11 cellular contexts compared by ENCODE assay signal in genomic region chr20:57264151-57264792, GRCh38. TPM values are rescaled to one million over a fixed set of nuclear protein-coding genes. Genes with fewer than 3 reads are reported as not detected.
DNase-seq lines count a peak whose midpoint lies in the region; ATAC-seq and TF ChIP-seq lines count a peak whose summit lies in the region.
"Had no signal": no experiment of that assay in that cellular context is flagged by ENCODE, and none has a peak within 500 bp of the region (broad histone marks: within the 10 kb centered on the region; RNA-seq: fewer than 3 reads in every experiment).

No MANE protein-coding gene starts in this region.

- no peaks in the 10 kb centered on the region for H3K9me3 ChIP-seq in HUES64 (ENCODE audit: insufficient read depth, low read depth, low read length)
- H3K9me3 ChIP-seq in ectodermal cell (ENCODE audit: control insufficient read depth, low read length): no peaks in the 10 kb centered on the region
- H3K9me3 ChIP-seq in neural progenitor cell (ENCODE audit: low read depth): no peaks in the 10 kb centered on the region

- peak overlapping the region; percentile 97 for H3K4me3 Mint-ChIP-seq in neural progenitor cell
- H3K4me3 Mint-ChIP-seq: activated T-helper 17 cell treated with anti-CD3 and anti-CD28 coated beads, Interleukin-2, amount 50 U/mL, for 72 hours; dendritic cell treated with granulocyte-macrophage colony-stimulating factor and Interleukin-4, amounts not matched to agents 40 ng/mL and 50 ng/mL, for 4 days had no signal

- H3K4me1 Mint-ChIP-seq in neural progenitor cell: peaks cover 73% of the 10 kb centered on the region
- H3K4me1 Mint-ChIP-seq: activated T-helper 17 cell treated with anti-CD3 and anti-CD28 coated beads, Interleukin-2, amount 50 U/mL, for 72 hours had no signal

- peak overlapping the region; percentile 97 for H3K4me2 ChIP-seq in neural progenitor cell

- DNase-seq in neural progenitor cell (ENCODE audit: low spot score) (peak; percentile 57), amniotic stem cell (lab: John Stamatoyannopoulos, UW) (no peak)
- DNase-seq: T-helper 1 cell had no signal

- H3K9me3 Mint-ChIP-seq in neural progenitor cell: no peaks in the 10 kb centered on the region
- H3K9me3 Mint-ChIP-seq: activated T-helper 17 cell treated with anti-CD3 and anti-CD28 coated beads, Interleukin-2, amount 50 U/mL, for 72 hours; dendritic cell treated with granulocyte-macrophage colony-stimulating factor and Interleukin-4, amounts not matched to agents 40 ng/mL and 50 ng/mL, for 4 days had no signal

- 7% methylated on average over 48 of the region's 48 CpGs for WGBS in HUES64
- 4 to 6% methylated on average over 48 of the region's 48 CpGs for WGBS in ectodermal cell, 2 experiments

- H3K27me3 ChIP-seq in HUES64 (ENCODE audit: insufficient read depth, low read length) (peaks cover 63% of the 10 kb centered on the region), ectodermal cell (ENCODE audit: control insufficient read depth, insufficient read depth, low read length, poor library complexity, severe bottlenecking) (peaks cover 50% of the 10 kb centered on the region), neural progenitor cell (peaks cover 45% of the 10 kb centered on the region)

- H3K4me3 ChIP-seq in HUES64 (ENCODE audit: low read length) (peak overlapping the region; percentile 83), ectodermal cell (ENCODE audit: insufficient read depth, low read depth, low read length) (peak overlapping the region; percentile 37), neural progenitor cell (peak overlapping the region; percentile 81)

- H3K79me2 ChIP-seq in neural progenitor cell (ENCODE audit: low read depth): peaks cover 44% of the 10 kb centered on the region

- H3K27ac ChIP-seq in C4-2B (peak overlapping the region; percentile 29), HUES64 (ENCODE audit: low read depth, low read length) (no peak overlapping the region), ectodermal cell (ENCODE audit: insufficient read depth, low read depth, low read length, poor library complexity, severe bottlenecking) (no peak overlapping the region), neural progenitor cell (no peak overlapping the region)

- no peaks in the 10 kb centered on the region for H3K36me3 Mint-ChIP-seq in neural progenitor cell

- no peak overlapping the region for H2AFZ ChIP-seq in neural progenitor cell (replicated peaks)

- no peaks in the 10 kb centered on the region for H3K36me3 ChIP-seq in HUES64 (ENCODE audit: insufficient read depth, low read length)
- no peaks in the 10 kb centered on the region for H3K36me3 ChIP-seq in ectodermal cell (ENCODE audit: control insufficient read depth, insufficient read depth, low read length)
- H3K36me3 ChIP-seq in neural progenitor cell: no peaks in the 10 kb centered on the region

- TF ChIP-seq CTCF in C4-2B (conservative IDR thresholded peaks at IDR 0.05): no peak
- no peak for TF ChIP-seq CTCF in neural progenitor cell (IDR thresholded peaks at IDR 0.05)

- peaks cover 55% of the 10 kb centered on the region for H4K20me1 ChIP-seq in neural progenitor cell (ENCODE audit: low read depth)

- H3K4me1 ChIP-seq in HUES64 (ENCODE audit: insufficient read depth, low read length) (peaks cover 62% of the 10 kb centered on the region), ectodermal cell (ENCODE audit: control insufficient read depth, insufficient read depth, low read length) (peaks cover 55% of the 10 kb centered on the region), neural progenitor cell (peaks cover 70% of the 10 kb centered on the region)

- ATAC-seq in GM18868 (IDR thresholded peaks at IDR 0.05; ENCODE audit: unreplicated experiment) (no peak), GM19455 (IDR thresholded peaks at IDR 0.05; ENCODE audit: unreplicated experiment) (no peak), GM19324 (IDR thresholded peaks at IDR 0.05; ENCODE audit: low FRiP score, unreplicated experiment) (no peak)
- ATAC-seq: activated T-helper 17 cell treated with anti-CD3 and anti-CD28 coated beads, Interleukin-2, amount 50 U/mL, for 72 hours had no signal

- H3F3A ChIP-seq in neural progenitor cell (ENCODE audit: low read depth): peaks cover 56% of the 10 kb centered on the region

- peak overlapping the region; percentile 55 for H3K27ac Mint-ChIP-seq in neural progenitor cell
- H3K27ac Mint-ChIP-seq: activated T-helper 17 cell treated with anti-CD3 and anti-CD28 coated beads, Interleukin-2, amount 50 U/mL, for 72 hours; dendritic cell treated with granulocyte-macrophage colony-stimulating factor and Interleukin-4, amounts not matched to agents 40 ng/mL and 50 ng/mL, for 4 days had no signal

- peaks cover 18% of the 10 kb centered on the region for H3K27me3 Mint-ChIP-seq in neural progenitor cell (ENCODE audit: insufficient read depth, low read depth)

- H3K9ac ChIP-seq in HUES64 (ENCODE audit: low read depth, low read length) (peak overlapping the region; percentile 34; the same call in 1 of the 2 replicates), neural progenitor cell (no peak overlapping the region)

RNA-seq across cellular contexts. Expression of gene BMP7, which starts 2.2 kb away (rescaled TPM):
- 8.9 TPM for polyA plus RNA-seq in HUES64 (2013, experiment 1 of 2)
- 12.0 TPM for polyA plus RNA-seq in HUES64 (2013, experiment 2 of 2)
- polyA plus RNA-seq in ectodermal cell (2013, experiment 1 of 4): 24.1 TPM
- 23.1 TPM for polyA plus RNA-seq in ectodermal cell (2013, experiment 2 of 4)
- 21.6 TPM for polyA plus RNA-seq in ectodermal cell (2013, experiment 3 of 4)
- 23.3 TPM for polyA plus RNA-seq in ectodermal cell (2013, experiment 4 of 4)
- total RNA-seq in neural progenitor cell (ENCODE audit: low replicate concordance): 11.2 and 31.1 TPM in 2 replicates
- total RNA-seq: activated T-helper 17 cell treated with anti-CD3 and anti-CD28 coated beads, Interleukin-2, amount 50 U/mL, for 72 hours had no signal
